In genomic region chr2:186575302-186575701, GRCh38 we compare ENCODE assay signal across 7 cellular contexts. TPM values are rescaled to one million over a fixed set of nuclear protein-coding genes. Genes with fewer than 3 reads are reported as not detected.
DNase-seq lines count a peak whose midpoint lies in the region; ATAC-seq and TF ChIP-seq lines count a peak whose summit lies in the region.

No MANE protein-coding gene starts in this region.

- ATAC-seq in GM18511 (IDR thresholded peaks at IDR 0.05; ENCODE audit: unreplicated experiment) (peak; percentile 77), HG03378 (IDR thresholded peaks at IDR 0.05; ENCODE audit: unreplicated experiment) (peak; percentile 83)

- no peak overlapping the region for H3K27ac Mint-ChIP-seq in progenitor cell of endocrine pancreas

- peak; percentile 44 for DNase-seq in SKM-1 (lab: John Stamatoyannopoulos, UW; ENCODE audit: unreplicated experiment)
- peak; percentile 99 for DNase-seq in glomerular endothelial cell (ENCODE audit: extremely low read depth, low read depth, low spot score)
- DNase-seq in smooth muscle cell of the brain vasculature (ENCODE audit: low read depth, low spot score) = peak; percentile 93
- no peak for DNase-seq in progenitor cell of endocrine pancreas (ENCODE audit: low spot score, unreplicated experiment)
- no peak for DNase-seq in DMS79 treated with DMSO at 0.1 percent for 48 hours (lab: John Stamatoyannopoulos, UW)

- no peak for TF ChIP-seq CTCF in progenitor cell of endocrine pancreas (IDR thresholded peaks at IDR 0.05; ENCODE audit: unreplicated experiment)

- H3K36me3 Mint-ChIP-seq in progenitor cell of endocrine pancreas (ENCODE audit: insufficient read depth) = no peaks in the 10 kb centered on the region

- no peak overlapping the region for H3K4me3 Mint-ChIP-seq in progenitor cell of endocrine pancreas (ENCODE audit: low read depth)

- peaks cover 8% of the 10 kb centered on the region for H3K4me1 Mint-ChIP-seq in progenitor cell of endocrine pancreas (ENCODE audit: low read depth)

- H3K27me3 Mint-ChIP-seq in progenitor cell of endocrine pancreas = no peaks in the 10 kb centered on the region

- no peaks in the 10 kb centered on the region for H3K9me3 Mint-ChIP-seq in progenitor cell of endocrine pancreas (ENCODE audit: low read depth)

RNA-seq across cellular contexts. Expression of gene ITGAV, which starts 14.6 kb away (rescaled TPM):
- total RNA-seq in glomerular endothelial cell = 200 and 227 TPM in 2 replicates
- total RNA-seq in progenitor cell of endocrine pancreas = 69.1 and 75.3 TPM in 2 replicates

Comparison
In these comparisons a context has a peak if more than half of its experiments do, and no peak if none do; other contexts are left out.
1. DNase-seq: peak in SKM-1 (single experiment), glomerular endothelial cell (single experiment) and smooth muscle cell of the brain vasculature (single experiment); none in progenitor cell of endocrine pancreas (single experiment) and DMS79 treated with DMSO at 0.1 percent for 48 hours (single experiment).